Comparison of ENCODE assay signal across 30 cellular contexts in the genomic region with DNA sequence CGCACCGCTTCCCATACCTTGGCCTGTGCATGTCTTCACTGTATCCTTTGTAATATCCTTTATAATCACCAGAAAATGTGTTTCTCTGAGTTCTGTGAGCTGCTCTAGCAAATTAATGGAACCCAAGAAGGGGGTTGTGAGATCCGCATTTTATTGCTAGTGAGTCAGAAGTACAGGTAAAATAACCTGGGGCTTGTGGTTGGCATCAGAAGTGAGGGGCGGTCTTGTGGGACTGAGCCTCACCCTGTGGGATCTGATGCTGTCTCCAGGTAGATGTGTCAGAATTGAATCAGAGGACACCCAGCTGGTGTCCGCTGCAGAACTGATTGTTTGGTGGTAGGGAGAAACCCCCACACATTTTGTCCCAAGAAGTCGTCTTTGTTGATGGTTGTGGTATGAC.
"Had no signal": no experiment of that assay in that cellular context is flagged by ENCODE, and none has a peak within 500 bp of the region (broad histone marks: within the 10 kb centered on the region; RNA-seq: fewer than 3 reads in every experiment).

No MANE protein-coding gene starts in this region.

- H3K9me3 Mint-ChIP-seq: activated naive CD8-positive, alpha-beta T cell treated with anti-CD3 and anti-CD28 coated beads, Interleukin-2, amount 10 ng/mL, durations not matched to agents 7 days and 5 days; central memory CD8-positive, alpha-beta T cell; dendritic cell treated with granulocyte-macrophage colony-stimulating factor and Interleukin-4, amounts not matched to agents 40 ng/mL and 50 ng/mL, for 4 days had no signal

- ATAC-seq: activated naive CD4-positive, alpha-beta T cell treated with anti-CD3 and anti-CD28 coated beads, Interleukin-2, amount 50 U/mL, for 72 hours; activated T-cell treated with anti-CD3 and anti-CD28 coated beads, Interleukin-2, amount 50 U/mL, for 72 hours; gastroesophageal sphincter; heart right ventricle; WTC11 had no signal

- H3K4me1 Mint-ChIP-seq: activated CD4-positive, alpha-beta memory T cell treated with anti-CD3 and anti-CD28 coated beads, Interleukin-2, amount 10 ng/mL, durations not matched to agents 7 days and 5 days; activated CD4-positive, alpha-beta T cell treated with anti-CD3 and anti-CD28 coated beads, Interleukin-2, amount 10 ng/mL, durations not matched to agents 7 days and 5 days; activated naive CD4-positive, alpha-beta T cell treated with anti-CD3 and anti-CD28 coated beads, Interleukin-2, amount 10 ng/mL, durations not matched to agents 7 days and 5 days; endodermal cell had no signal

- H3K27me3 Mint-ChIP-seq: activated CD4-positive, alpha-beta memory T cell treated with anti-CD3 and anti-CD28 coated beads, Interleukin-2, amount 10 ng/mL, durations not matched to agents 7 days and 5 days; activated CD4-positive, alpha-beta T cell treated with anti-CD3 and anti-CD28 coated beads, Interleukin-2, amount 10 ng/mL, durations not matched to agents 7 days and 5 days; activated naive CD4-positive, alpha-beta T cell treated with anti-CD3 and anti-CD28 coated beads, Interleukin-2, amount 10 ng/mL, durations not matched to agents 7 days and 5 days; activated naive CD8-positive, alpha-beta T cell treated with anti-CD3 and anti-CD28 coated beads, Interleukin-2, amount 10 ng/mL, durations not matched to agents 7 days and 5 days; activated T-cell treated with anti-CD3 and anti-CD28 coated beads, Interleukin-2, amount 50 U/mL, for 24 hours; central memory CD8-positive, alpha-beta T cell; dendritic cell treated with granulocyte-macrophage colony-stimulating factor and Interleukin-4, amounts not matched to agents 40 ng/mL and 50 ng/mL, for 4 days had no signal

- H3K4me3 Mint-ChIP-seq: activated CD4-positive, alpha-beta memory T cell treated with anti-CD3 and anti-CD28 coated beads, Interleukin-2, amount 10 ng/mL, durations not matched to agents 7 days and 5 days; activated CD4-positive, alpha-beta T cell treated with anti-CD3 and anti-CD28 coated beads, Interleukin-2, amount 10 ng/mL, durations not matched to agents 7 days and 5 days; activated naive CD4-positive, alpha-beta T cell treated with anti-CD3 and anti-CD28 coated beads, Interleukin-2, amount 10 ng/mL, durations not matched to agents 7 days and 5 days; activated naive CD8-positive, alpha-beta T cell treated with anti-CD3 and anti-CD28 coated beads, Interleukin-2, amount 10 ng/mL, durations not matched to agents 7 days and 5 days; activated T-cell treated with anti-CD3 and anti-CD28 coated beads, Interleukin-2, amount 50 U/mL, for 24 hours; activated T-cell treated with anti-CD3 and anti-CD28 coated beads, Interleukin-2, amount 50 U/mL, for 72 hours; brain; central memory CD8-positive, alpha-beta T cell; dendritic cell treated with granulocyte-macrophage colony-stimulating factor and Interleukin-4, amounts not matched to agents 40 ng/mL and 50 ng/mL, for 4 days; endodermal cell; WTC11 had no signal

- H3K36me3 Mint-ChIP-seq: WTC11 had no signal

- H3K4me3 ChIP-seq: ascending aorta, coronary artery, dorsolateral prefrontal cortex, esophagus muscularis mucosa, gastroesophageal sphincter, heart right ventricle had no signal

- H3K27ac Mint-ChIP-seq: activated CD4-positive, alpha-beta memory T cell treated with anti-CD3 and anti-CD28 coated beads, Interleukin-2, amount 10 ng/mL, durations not matched to agents 7 days and 5 days; activated CD4-positive, alpha-beta T cell treated with anti-CD3 and anti-CD28 coated beads, Interleukin-2, amount 10 ng/mL, durations not matched to agents 7 days and 5 days; activated naive CD4-positive, alpha-beta T cell treated with anti-CD3 and anti-CD28 coated beads, Interleukin-2, amount 10 ng/mL, durations not matched to agents 7 days and 5 days; activated naive CD4-positive, alpha-beta T cell treated with anti-CD3 and anti-CD28 coated beads, Interleukin-2, amount 50 U/mL, for 72 hours; activated naive CD8-positive, alpha-beta T cell treated with anti-CD3 and anti-CD28 coated beads, Interleukin-2, amount 10 ng/mL, durations not matched to agents 7 days and 5 days; activated T-cell treated with anti-CD3 and anti-CD28 coated beads, Interleukin-2, amount 50 U/mL, for 24 hours; activated T-cell treated with anti-CD3 and anti-CD28 coated beads, Interleukin-2, amount 50 U/mL, for 72 hours; dendritic cell treated with granulocyte-macrophage colony-stimulating factor and Interleukin-4, amounts not matched to agents 40 ng/mL and 50 ng/mL, for 4 days; endodermal cell; WTC11 had no signal

- DNase-seq: activated CD4-positive, alpha-beta memory T cell treated with anti-CD3 and anti-CD28 coated beads, Interleukin-2, amount 10 ng/mL, durations not matched to agents 7 days and 5 days; activated CD4-positive, alpha-beta T cell treated with anti-CD3 and anti-CD28 coated beads for 1 hour; activated CD4-positive, alpha-beta T cell treated with anti-CD3 and anti-CD28 coated beads for 4 hours; activated CD4-positive, alpha-beta T cell treated with anti-CD3 and anti-CD28 coated beads, Interleukin-2, amount 10 ng/mL, durations not matched to agents 7 days and 5 days; activated CD4-positive, alpha-beta T cell treated with anti-CD3 and anti-CD28 coated beads, Interleukin-2, amount 50 U/mL, for 4 hours; activated CD8-positive, alpha-beta memory T cell treated with anti-CD3 and anti-CD28 coated beads, Interleukin-2, amount 50 U/mL, for 48 hours; activated gamma-delta T cell; activated naive CD4-positive, alpha-beta T cell; activated naive CD4-positive, alpha-beta T cell treated with anti-CD3 and anti-CD28 coated beads, Interleukin-2, amount 10 ng/mL, durations not matched to agents 7 days and 5 days; activated naive CD8-positive, alpha-beta T cell treated with anti-CD3 and anti-CD28 coated beads, Interleukin-2, amount 10 ng/mL, durations not matched to agents 7 days and 5 days; activated T-cell treated with anti-CD3 and anti-CD28 coated beads for 4 hours; activated T-cell treated with anti-CD3 and anti-CD28 coated beads, Interleukin-2, amount 50 U/mL, for 24 hours; activated T-cell treated with anti-CD3 and anti-CD28 coated beads, Interleukin-2, amount 50 U/mL, for 72 hours; dorsolateral prefrontal cortex; effector memory CD4-positive, alpha-beta T cell; endodermal cell; erythroblast; foreskin melanocyte; heart right ventricle; T-helper 2 cell had no signal

- H3K27me3 ChIP-seq: ascending aorta, dorsolateral prefrontal cortex, esophagus muscularis mucosa, gastroesophageal sphincter, heart right ventricle had no signal

- H3K9me3 ChIP-seq: ascending aorta had no signal

- H3K27ac ChIP-seq: ascending aorta, coronary artery, esophagus muscularis mucosa, gastroesophageal sphincter, heart right ventricle, VCaP had no signal
